Comparison of ENCODE assay signal across 20 cellular contexts in the genomic region with DNA sequence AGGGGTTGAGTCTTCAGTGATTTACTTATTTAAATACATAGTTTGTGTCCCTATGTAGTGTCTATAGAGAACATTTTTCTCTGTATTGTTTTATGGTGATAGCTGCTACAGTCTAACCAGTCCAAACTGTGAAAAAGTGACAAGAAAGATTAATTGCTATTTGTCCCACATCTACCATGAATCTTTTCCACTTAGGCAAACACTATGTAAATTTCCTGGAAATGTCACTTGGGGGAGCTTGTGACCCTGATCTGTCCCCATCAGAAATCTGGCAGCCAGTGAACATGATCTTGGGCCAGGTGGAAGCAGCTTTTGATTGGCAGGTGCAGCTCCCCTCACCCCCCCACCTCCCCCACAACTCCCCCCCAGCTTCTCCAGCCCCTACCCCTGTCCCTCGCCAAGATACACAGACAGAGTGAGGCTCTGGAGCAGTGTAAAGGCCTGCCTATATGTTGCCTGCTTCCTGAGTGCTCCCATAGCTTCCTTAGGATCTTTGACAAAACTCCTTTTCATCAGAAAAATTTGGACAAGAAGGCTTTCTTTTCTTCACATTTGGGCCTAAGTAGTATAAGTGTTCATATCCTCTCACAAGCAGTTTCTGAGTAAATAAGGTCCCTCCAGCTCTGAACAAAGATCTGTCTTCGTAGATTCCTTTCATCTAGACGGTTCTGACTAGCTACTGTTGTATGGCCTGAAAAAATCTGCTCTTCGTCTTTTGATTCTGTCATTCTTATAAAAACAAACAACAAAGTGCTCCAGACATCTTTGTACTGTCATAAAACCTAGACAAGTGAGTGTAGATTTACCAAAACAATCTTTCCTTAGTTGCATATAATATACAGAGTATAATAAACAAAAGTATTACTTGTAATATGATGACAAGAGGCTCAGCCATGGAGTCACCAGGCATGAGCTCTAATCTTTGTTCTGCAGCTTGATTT. TPM values are rescaled to one million over a fixed set of nuclear protein-coding genes. Genes with fewer than 3 reads are reported as not detected.
"Had no signal": no experiment of that assay in that cellular context is flagged by ENCODE, and none has a peak within 500 bp of the region (broad histone marks: within the 10 kb centered on the region; RNA-seq: fewer than 3 reads in every experiment).

No MANE protein-coding gene starts in this region.

- H3K4me3 ChIP-seq: adrenal gland, colonic mucosa, lower lobe of right lung, neural progenitor cell, ovary, tibial nerve, uterus had no signal

- H3K36me3 ChIP-seq: adrenal gland, colonic mucosa, lower lobe of right lung, neural progenitor cell, ovary, tibial nerve, uterus had no signal

- H3K9ac ChIP-seq: neural progenitor cell had no signal

- ATAC-seq: activated CD8-positive, alpha-beta T cell treated with anti-CD3 and anti-CD28 coated beads for 36 hours; activated T-cell treated with anti-CD3 and anti-CD28 coated beads, Interleukin-2, amount 50 U/mL, for 4 hours; esophagus mucosa; lower lobe of right lung; WTC11 had no signal

- FAIRE-seq: endometrium, TTC549 had no signal

- DNase-seq: activated CD4-positive, alpha-beta T cell treated with anti-CD3 and anti-CD28 coated beads for 4 hours; activated CD8-positive, alpha-beta T cell treated with anti-CD3 and anti-CD28 coated beads for 36 hours; activated effector memory CD4-positive, alpha-beta T cell treated with Interleukin-2 at 50 U/mL for 16 hours; activated T-cell treated with anti-CD3 and anti-CD28 coated beads, Interleukin-2, amount 50 U/mL, for 4 hours; adrenal gland; colonic mucosa; glutamatergic neuron; ovary; stimulated activated CD4-positive, alpha-beta T cell treated with anti-CD3 and anti-CD28 coated beads, Interleukin-4, amount 100 ng/mL, for 1 hour; stimulated activated naive CD4-positive, alpha-beta T cell; uterus had no signal

- H2AFZ ChIP-seq: neural progenitor cell had no signal

- H3K9me3 ChIP-seq: adrenal gland, colonic mucosa, lower lobe of right lung, ovary, tibial nerve, uterus had no signal

- H3K4me1 ChIP-seq: adrenal gland, colonic mucosa, lower lobe of right lung, neural progenitor cell, uterus had no signal

- H3K4me2 ChIP-seq: neural progenitor cell had no signal

- H3K27me3 ChIP-seq: adrenal gland, colonic mucosa, neural progenitor cell, ovary, tibial nerve, uterus had no signal

- H3K27ac ChIP-seq: adrenal gland, colonic mucosa, lower lobe of right lung, neural progenitor cell, ovary, tibial nerve, uterus had no signal

RNA-seq across cellular contexts. Expression of a gene that starts 31.6 kb away (rescaled TPM):
- total RNA-seq: activated CD8-positive, alpha-beta T cell treated with anti-CD3 and anti-CD28 coated beads for 36 hours; activated T-cell treated with anti-CD3 and anti-CD28 coated beads, Interleukin-2, amount 50 U/mL, for 4 hours; adrenal gland; cardiac septum; esophagus mucosa; lower lobe of right lung; subcutaneous adipose tissue; tibial nerve; uterus had no signal
- polyA plus RNA-seq: adrenal gland, ovary had no signal
